Comparison of ENCODE assay signal across 8 cellular contexts in genomic region chr18:712401-713134, GRCh38. TPM values are rescaled to one million over a fixed set of nuclear protein-coding genes. Genes with fewer than 3 reads are reported as not detected.
DNase-seq lines count a peak whose midpoint lies in the region; ATAC-seq lines count a peak whose summit lies in the region.

ENOSF1 (minus strand) TSS chr18:712630; CDS start chr18:712587, 43 bp downstream.

- no peaks in the 10 kb centered on the region for H3K27me3 Mint-ChIP-seq in activated CD4-positive, alpha-beta T cell treated with anti-CD3 and anti-CD28 coated beads, Interleukin-2, amount 10 ng/mL, durations not matched to agents 7 days and 5 days

- ATAC-seq in HG02938 (IDR thresholded peaks at IDR 0.05; ENCODE audit: unreplicated experiment): peak; percentile 76
- peak; percentile 93 for ATAC-seq in left lobe of liver

- H3K4me3 Mint-ChIP-seq in activated CD4-positive, alpha-beta T cell treated with anti-CD3 and anti-CD28 coated beads, Interleukin-2, amount 10 ng/mL, durations not matched to agents 7 days and 5 days: peak within 1 kb of the TSS; percentile 80

- no peaks in the 10 kb centered on the region for H3K9me3 Mint-ChIP-seq in activated CD4-positive, alpha-beta T cell treated with anti-CD3 and anti-CD28 coated beads, Interleukin-2, amount 10 ng/mL, durations not matched to agents 7 days and 5 days

- H3K36me3 Mint-ChIP-seq in activated CD4-positive, alpha-beta T cell treated with anti-CD3 and anti-CD28 coated beads, Interleukin-2, amount 10 ng/mL, durations not matched to agents 7 days and 5 days (ENCODE audit: low read depth): peaks cover 16% of the 10 kb centered on the region

- peak within 1 kb of the TSS; percentile 95 for H3K27ac Mint-ChIP-seq in activated CD4-positive, alpha-beta T cell treated with anti-CD3 and anti-CD28 coated beads, Interleukin-2, amount 10 ng/mL, durations not matched to agents 7 days and 5 days

- POLR2A ChIA-PET in activated CD4-positive, alpha-beta T cell treated with anti-CD3 and anti-CD28 coated beads, Interleukin-2, amount 10 ng/mL, durations not matched to agents 7 days and 5 days (lab: Charles Lee): interaction anchor here (0.7 to 1.6 kb wide), 3 partner anchors 58 to 121 kb away, joined by 3 to 6 read pairs (median 4); no protein-coding TSS in a partner anchor

- CTCF ChIA-PET in activated CD4-positive, alpha-beta T cell treated with anti-CD3 and anti-CD28 coated beads, Interleukin-2, amount 10 ng/mL, durations not matched to agents 7 days and 5 days (lab: Charles Lee): interaction anchor here (0.6 to 2.1 kb wide), 32 partner anchors 8 to 135 kb away, joined by 3 to 21 read pairs (median 5); partner anchors contain the start of gene TYMS

- peaks cover 40% of the 10 kb centered on the region for H3K4me1 Mint-ChIP-seq in activated CD4-positive, alpha-beta T cell treated with anti-CD3 and anti-CD28 coated beads, Interleukin-2, amount 10 ng/mL, durations not matched to agents 7 days and 5 days

- DNase-seq in SIG-M5 treated with dmso at 0.1 percent for 504 hours (lab: John Stamatoyannopoulos, UW; ENCODE audit: unreplicated experiment): peak; percentile 78
- no peak for DNase-seq in SIG-M5 (lab: John Stamatoyannopoulos, UW)
- peak; percentile 59 for DNase-seq in NCI-H2196 treated with DMSO at 0.1 percent for 48 hours (lab: John Stamatoyannopoulos, UW; ENCODE audit: unreplicated experiment)
- DNase-seq in activated CD4-positive, alpha-beta T cell treated with anti-CD3 and anti-CD28 coated beads, Interleukin-2, amount 10 ng/mL, durations not matched to agents 7 days and 5 days: peak; percentile 83
- peak; percentile 27 for DNase-seq in dedifferentiated amniotic fluid mesenchymal stem cell (ENCODE audit: extremely low spot score)
- peak; percentile 92 for DNase-seq in left lobe of liver (ENCODE audit: low spot score)
- peak; percentile 76 for DNase-seq in stimulated activated CD4-positive, alpha-beta T cell treated with anti-CD3 and anti-CD28 coated beads, Interleukin-2, amount 100 ng/mL, for 4 hours (ENCODE audit: low read depth)

RNA-seq across cellular contexts. Expression of gene ENOSF1, which starts in this region (rescaled TPM):
- total RNA-seq in activated CD4-positive, alpha-beta T cell treated with anti-CD3 and anti-CD28 coated beads, Interleukin-2, amount 10 ng/mL, durations not matched to agents 7 days and 5 days: 10 to 100 TPM; 67.2 to 70.3 TPM
- 77.4 TPM for total RNA-seq in left lobe of liver
